In genomic region chr1:109876617-109877319, GRCh38 we compare ENCODE assay signal across 9 cellular contexts. TPM values are rescaled to one million over a fixed set of nuclear protein-coding genes. Genes with fewer than 3 reads are reported as not detected.
DNase-seq lines count a peak whose midpoint lies in the region; ATAC-seq, FAIRE-seq and TF ChIP-seq lines count a peak whose summit lies in the region.
"Had no signal": no experiment of that assay in that cellular context is flagged by ENCODE, and none has a peak within 500 bp of the region (broad histone marks: within the 10 kb centered on the region; RNA-seq: fewer than 3 reads in every experiment).

No MANE protein-coding gene starts in this region.

- H3K4me2 ChIP-seq in HepG2 (ENCODE audit: low read depth, low read length) = peak overlapping the region; percentile 81
- H3K4me2 ChIP-seq: KMS-11 had no signal

- FAIRE-seq in HepG2 (lab: Jason Lieb, UNC) = no peak

- peak overlapping the region; percentile 44 for H3K9ac ChIP-seq in HepG2 (ENCODE audit: insufficient read depth, low read depth, low read length)
- H3K9ac ChIP-seq: KMS-11 had no signal

- TF ChIP-seq CTCF in HFFc6 (IDR thresholded peaks at IDR 0.05) (no peak), HepG2 (CRISPR knock-in tag; IDR thresholded peaks at IDR 0.05) (no peak), GM10266 (IDR thresholded peaks at IDR 0.05; ENCODE audit: control insufficient read depth, insufficient read depth, low read depth, missing control alignments) (no peak)

- H4K20me1 ChIP-seq in HepG2 (ENCODE audit: insufficient read depth, low read length) = no peaks in the 10 kb centered on the region

- H3K4me1 Mint-ChIP-seq in HFFc6 (ENCODE audit: low read depth) = peaks cover 92% of the 10 kb centered on the region

- POLR2A ChIA-PET in HepG2 (lab: Yijun Ruan, JAX) = interaction anchor here (1.2 kb wide), 3 partner anchors 15 to 84 kb away, joined by 3 to 7 read pairs (median 5); no protein-coding TSS in a partner anchor

- H3K4me1 ChIP-seq in HepG2 (ENCODE audit: insufficient read depth, low read length) = peaks cover 85% of the 10 kb centered on the region

- peak overlapping the region; percentile 33 to 72 (median 51) for H3K4me3 ChIP-seq in HepG2 (replicated peaks in 1 of 3; ENCODE audit: insufficient read depth in 1 of 3, low read depth in 2 of 3, low read length in 3 of 3)

- H3K27me3 Mint-ChIP-seq in HFFc6 (ENCODE audit: insufficient read depth) = no peaks in the 10 kb centered on the region

- CTCF ChIA-PET in HepG2 (lab: Yijun Ruan, JAX; ENCODE audit: low intra/inter-chr PET ratio, low total read pairs) = no interaction called here

- H3K9me3 Mint-ChIP-seq in HFFc6 = no peaks in the 10 kb centered on the region

- no peak for TF ChIP-seq EP300 in HepG2 (IDR thresholded peaks at IDR 0.05; ENCODE audit: low read depth in 2 of 2, low read length in 2 of 2)
- no peak for TF ChIP-seq EP300 in HepG2 (CRISPR knock-in tag; IDR thresholded peaks at IDR 0.05; ENCODE audit: borderline replicate concordance)

- TF ChIP-seq POLR2A in HepG2 (IDR thresholded peaks at IDR 0.05; ENCODE audit: insufficient read depth in 1 of 2, low read depth in 2 of 2, low read length in 2 of 2) = no peak

- no peaks in the 10 kb centered on the region; a peak in 2 of 5 replicates for H3K27me3 ChIP-seq in HepG2 (ENCODE audit: control insufficient read depth in 1 of 2, insufficient read depth in 2 of 2, low read length in 2 of 2)

- intact Hi-C loops in HepG2 (cut with micrococcal nuclease; ENCODE audit: unreplicated experiment) = no loop called here

- BruUV-seq in HepG2 (replicated peaks; lab: Mats Ljungman, UMichigan) = no TSS peak

- H3K27ac ChIP-seq in HepG2 (ENCODE audit: extremely low read length, insufficient read depth, low read length) (no peak overlapping the region), substantia nigra (ENCODE audit: low read depth, low read length, poor library complexity, severe bottlenecking) (peak overlapping the region; percentile 84)
- H3K27ac ChIP-seq: KMS-11 had no signal

- ATAC-seq in HepG2 = peak; percentile 8
- ATAC-seq in HG02678 (IDR thresholded peaks at IDR 0.05; ENCODE audit: unreplicated experiment) = no peak

- peak overlapping the region; percentile 68 for H3K4me3 Mint-ChIP-seq in HFFc6

- H3K36me3 Mint-ChIP-seq in HFFc6 (ENCODE audit: low read depth) = no peaks in the 10 kb centered on the region

- in situ Hi-C loops in HepG2 (cut with HindIII; ENCODE audit: extremely low pct_ligation_motif_present, low pct_unique_long_range_greater_than_20kb) = no loop called here

- H3K79me2 ChIP-seq in HepG2 (ENCODE audit: insufficient read depth, low read length) = no peaks in the 10 kb centered on the region

- H2AFZ ChIP-seq in HepG2 (ENCODE audit: low read length) = no peak overlapping the region

- 57% methylated on average over 3 of the region's 4 CpGs for WGBS in HepG2 (ENCODE audit: low lambda C conversion rate)

- DNase-seq in HFFc6 = peak; percentile 24
- DNase-seq in cerebellar cortex (ENCODE audit: low spot score) = peak; percentile 29
- DNase-seq in HepG2 (ENCODE audit: low spot score) = no peak
- DNase-seq in substantia nigra (lab: John Stamatoyannopoulos, UW) = no peak
- DNase-seq in activated effector memory CD4-positive, alpha-beta T cell treated with anti-CD3 and anti-CD28 coated beads, Interleukin-2, amount 50 U/mL, for 16 hours = no peak
- no peak for DNase-seq in GM10266 (ENCODE audit: extremely low spot score)
- no peak for DNase-seq in DMS53 treated with DMSO at 0.1 percent for 48 hours (lab: John Stamatoyannopoulos, UW; ENCODE audit: unreplicated experiment)

- no peak for TF ChIP-seq RAD21 in HepG2 (CRISPR knock-in tag; IDR thresholded peaks at IDR 0.05)

- no peaks in the 10 kb centered on the region for H3K36me3 ChIP-seq in HepG2 (replicated peaks in 1 of 2; ENCODE audit: control insufficient read depth in 1 of 2, insufficient read depth in 2 of 2, low read length in 2 of 2)

- no peaks in the 10 kb centered on the region for H3K9me3 ChIP-seq in HepG2 (ENCODE audit: low read length)

- peak overlapping the region; percentile 98 for H3K27ac Mint-ChIP-seq in HFFc6

TF ChIP-seq in HepG2, 621 proteins besides CTCF, POLR2A, EP300 and RAD21 (continues in another document):
- TF ChIP-seq NBN (conservative IDR thresholded peaks at IDR 0.05) = no peak
- TF ChIP-seq NR2F2 (IDR thresholded peaks at IDR 0.05; ENCODE audit: borderline replicate concordance, low read depth) = no peak
- TF ChIP-seq GTF2F1 (IDR thresholded peaks at IDR 0.05; ENCODE audit: low read length) = no peak
- no peak for TF ChIP-seq HNF1A (IDR thresholded peaks at IDR 0.05; ENCODE audit: low read depth)
- no peak for TF ChIP-seq HNF1A (CRISPR knock-in tag; IDR thresholded peaks at IDR 0.05; ENCODE audit: borderline replicate concordance)
- TF ChIP-seq, protein P1, sequence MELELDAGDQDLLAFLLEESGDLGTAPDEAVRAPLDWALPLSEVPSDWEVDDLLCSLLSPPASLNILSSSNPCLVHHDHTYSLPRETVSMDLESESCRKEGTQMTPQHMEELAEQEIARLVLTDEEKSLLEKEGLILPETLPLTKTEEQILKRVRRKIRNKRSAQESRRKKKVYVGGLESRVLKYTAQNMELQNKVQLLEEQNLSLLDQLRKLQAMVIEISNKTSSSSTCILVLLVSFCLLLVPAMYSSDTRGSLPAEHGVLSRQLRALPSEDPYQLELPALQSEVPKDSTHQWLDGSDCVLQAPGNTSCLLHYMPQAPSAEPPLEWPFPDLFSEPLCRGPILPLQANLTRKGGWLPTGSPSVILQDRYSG (CRISPR knock-in tag; IDR thresholded peaks at IDR 0.05) = no peak
- no peak for TF ChIP-seq NR2C2 (CRISPR knock-in tag; IDR thresholded peaks at IDR 0.05; ENCODE audit: borderline replicate concordance)

RNA-seq across cellular contexts. Expression of gene CSF1, which starts 33.9 kb away (rescaled TPM):
- 10 to 100 TPM; 28.7 to 79.3 (median 72.4) TPM for total RNA-seq in HFFc6 (2021; fragmentation: NEBNext Ultra II Directional; extraction: Animal tissue kit (Norgen Biotek cat#: 25700))
- total RNA-seq in HepG2 (2016; rRNA removed; fragmentation: Illumina TruSeq; extraction: Trizol) = 1.9 and 4.6 TPM in 2 replicates
- total RNA-seq in HepG2 (2016; cell fraction: cytosol; rRNA removed; fragmentation: Illumina TruSeq; extraction: Trizol; ENCODE audit: low read depth) = 0.71 and 1.2 TPM in 2 replicates
- 1.8 and 4.9 TPM in 2 replicates for total RNA-seq in HepG2 (2016; cell fraction: insoluble cytoplasmic fraction; rRNA removed; fragmentation: Illumina TruSeq; extraction: Trizol)
- total RNA-seq in HepG2 (2016; cell fraction: membrane; rRNA removed; fragmentation: Illumina TruSeq; extraction: Trizol) = 1.3 and 2.0 TPM in 2 replicates
- total RNA-seq in HepG2 (2016; cell fraction: nucleus; rRNA removed; fragmentation: Illumina TruSeq; extraction: Trizol) = 7.8 and 7.9 TPM in 2 replicates
- polyA plus RNA-seq in HepG2 (2011; rRNA removed) = 13.3 and 21.0 TPM in 2 replicates
- polyA plus RNA-seq in HepG2 (2011; cell fraction: cytosol; rRNA removed) = 10.4 and 15.2 TPM in 2 replicates
- polyA plus RNA-seq in HepG2 (2011; cell fraction: nucleus; rRNA removed) = 23.0 and 27.9 TPM in 2 replicates
- 5.3 and 17.7 TPM in 2 replicates for polyA plus RNA-seq in HepG2 (2012)
- polyA plus RNA-seq in HepG2 (2016; cell fraction: cytosol; fragmentation: Illumina TruSeq; extraction: Trizol; ENCODE audit: low read depth) = 0.42 and 0.62 TPM in 2 replicates
- polyA plus RNA-seq in HepG2 (2016; cell fraction: insoluble cytoplasmic fraction; fragmentation: Illumina TruSeq; extraction: Trizol; ENCODE audit: low read depth) = 1.8 and 2.7 TPM in 2 replicates
- 0.71 and 1.0 TPM in 2 replicates for polyA plus RNA-seq in HepG2 (2016; cell fraction: membrane; fragmentation: Illumina TruSeq; extraction: Trizol; ENCODE audit: low read depth)
- 14.8 and 15.3 TPM in 2 replicates for polyA plus RNA-seq in HepG2 (2016; cell fraction: nucleus; fragmentation: Illumina TruSeq; extraction: Trizol; ENCODE audit: insufficient read depth, low read depth)
- 1.1 and 12.0 TPM in 2 replicates for polyA minus RNA-seq in HepG2 (2011; rRNA and poly(A)+ RNA removed; ENCODE audit: low replicate concordance)
- 11.0 and 19.9 TPM in 2 replicates for polyA minus RNA-seq in HepG2 (2011; cell fraction: cytosol; rRNA and poly(A)+ RNA removed)
- polyA minus RNA-seq in HepG2 (2011; cell fraction: nucleus; rRNA and poly(A)+ RNA removed) = 7.9 and 15.2 TPM in 2 replicates

Comparison
In these comparisons a context has a peak if more than half of its experiments do, and no peak if none do; other contexts are left out.
1. DNase-seq: peak in HFFc6 (single experiment) and cerebellar cortex (single experiment); none in HepG2 (single experiment), substantia nigra (0 of 49), activated effector memory CD4-positive, alpha-beta T cell treated with anti-CD3 and anti-CD28 coated beads, Interleukin-2, amount 50 U/mL, for 16 hours (single experiment), GM10266 (single experiment) and DMS53 treated with DMSO at 0.1 percent for 48 hours (single experiment).